Comparison of ENCODE assay signal across 1 cellular context in the genomic region with DNA sequence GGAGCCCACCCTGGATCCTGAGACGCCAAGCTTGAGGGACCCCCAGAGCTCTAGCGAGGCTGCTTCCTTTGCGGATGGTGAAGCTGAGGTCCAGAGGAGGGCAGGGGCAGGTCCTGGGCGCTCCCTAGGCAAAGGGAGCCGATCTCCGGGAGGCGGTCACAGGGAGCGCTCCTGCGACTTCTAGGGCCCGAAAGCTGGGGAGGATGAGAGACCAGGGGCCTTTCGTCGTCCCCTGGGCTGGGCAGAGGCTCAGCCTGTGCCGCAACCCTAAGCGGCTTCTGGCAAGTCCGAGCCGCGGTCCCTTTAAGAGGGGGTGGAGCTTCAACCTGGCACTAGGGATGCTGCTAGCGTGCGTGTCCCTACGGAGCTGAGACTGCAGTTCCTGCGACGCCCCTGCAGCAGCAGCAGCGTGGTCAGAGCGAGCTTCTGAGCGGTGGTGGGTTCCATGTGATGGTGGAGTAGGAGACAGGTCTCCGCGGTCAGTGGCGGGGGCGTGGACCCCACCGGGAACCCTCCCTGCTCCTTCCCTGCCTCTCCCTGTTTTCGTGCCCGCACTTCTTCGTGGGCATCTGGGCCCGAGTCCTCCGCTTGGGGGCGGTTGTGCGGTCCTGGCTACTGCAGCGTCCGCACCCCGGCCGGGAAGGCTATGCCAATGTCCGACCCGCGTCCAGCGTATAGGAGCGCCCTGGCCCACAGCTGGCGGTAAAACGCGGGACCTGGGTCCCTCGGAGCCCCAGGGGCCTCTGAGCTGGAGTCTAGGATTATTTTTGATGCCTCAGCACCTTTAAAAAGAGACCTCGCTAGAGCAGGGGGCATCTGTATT.
TF ChIP-seq lines count a peak whose summit lies in the region.

No MANE protein-coding gene starts in this region.

TF ChIP-seq in H1, 55 proteins besides CTCF, POLR2A, EP300 and RAD21 (continued from another document):
- TF ChIP-seq ATF3 (IDR thresholded peaks at IDR 0.05; ENCODE audit: insufficient read depth, low read depth, low read length): no peak
- peak; percentile 67; the same call in 1 of the 2 replicates for TF ChIP-seq TBP (IDR thresholded peaks at IDR 0.05; ENCODE audit: low read depth, low read length)
- no peak for TF ChIP-seq RXRA (IDR thresholded peaks at IDR 0.05; ENCODE audit: insufficient read depth, low read depth, low read length)
- peak; percentile 71 for TF ChIP-seq TAF1 (IDR thresholded peaks at IDR 0.05; ENCODE audit: low read depth, low read length)
- no peak for TF ChIP-seq KDM5A (IDR thresholded peaks at IDR 0.05; ENCODE audit: low read length)
- TF ChIP-seq HDAC2 (IDR thresholded peaks at IDR 0.05; ENCODE audit: borderline replicate concordance in 1 of 2, low read depth in 2 of 2, low read length in 2 of 2): peak; percentile 3 to 84; a peak in 3 of 4 replicates
- TF ChIP-seq BACH1 (IDR thresholded peaks at IDR 0.05; ENCODE audit: low read length): peak; percentile 48; the same call in 1 of the 2 replicates
- TF ChIP-seq KDM4A (IDR thresholded peaks at IDR 0.05; ENCODE audit: low read depth, low read length, severe bottlenecking): peak; percentile 87
- TF ChIP-seq, protein P1, sequence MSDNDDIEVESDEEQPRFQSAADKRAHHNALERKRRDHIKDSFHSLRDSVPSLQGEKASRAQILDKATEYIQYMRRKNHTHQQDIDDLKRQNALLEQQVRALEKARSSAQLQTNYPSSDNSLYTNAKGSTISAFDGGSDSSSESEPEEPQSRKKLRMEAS (IDR thresholded peaks at IDR 0.05): peak; percentile 94
- TF ChIP-seq E2F6 (IDR thresholded peaks at IDR 0.05): peak; percentile 78
